ENCODE assay signal across 1 cellular context in genomic region chr12:122730215-122731014, GRCh38.
A peak's percentile ranks its signal among the peaks of the same experiment; 100 is the strongest.
TF ChIP-seq lines count a peak whose summit lies in the region.

HCAR1 (minus strand) TSS chr12:122730844; CDS start chr12:122730339, 505 bp downstream.

TF ChIP-seq in HepG2, 621 proteins besides CTCF, POLR2A, EP300 and RAD21 (continued from another document and continues in another):
- TF ChIP-seq THAP9 (CRISPR knock-in tag; IDR thresholded peaks at IDR 0.05; ENCODE audit: borderline replicate concordance): peak; percentile 24; the same call in 1 of the 2 replicates
- TF ChIP-seq ZNF660 (CRISPR knock-in tag; IDR thresholded peaks at IDR 0.05; ENCODE audit: borderline replicate concordance, low read depth): no peak
- no peak for TF ChIP-seq THAP7 (CRISPR knock-in tag; IDR thresholded peaks at IDR 0.05)
- TF ChIP-seq ZFP91 (CRISPR knock-in tag; IDR thresholded peaks at IDR 0.05; ENCODE audit: borderline replicate concordance): peak; percentile 24; the same call in 1 of the 2 replicates
- TF ChIP-seq HOXA3 (CRISPR knock-in tag; IDR thresholded peaks at IDR 0.05): 0 out of 2 replicates have a peak, but pooled peaks have one; percentile 18
- TF ChIP-seq MYNN (CRISPR knock-in tag; IDR thresholded peaks at IDR 0.05; ENCODE audit: low read depth): no peak
- peak; percentile 94 for TF ChIP-seq PRDM10 (CRISPR knock-in tag; IDR thresholded peaks at IDR 0.05; ENCODE audit: low read depth)
- peak; percentile 33; the same call in 1 of the 2 replicates for TF ChIP-seq HDAC2 (CRISPR knock-in tag; IDR thresholded peaks at IDR 0.05)
- 0 out of 2 replicates have a peak, but pooled peaks have one; percentile 9 for TF ChIP-seq ISL2 (CRISPR knock-in tag; IDR thresholded peaks at IDR 0.05)
- peak; percentile 15 for TF ChIP-seq YY1 (IDR thresholded peaks at IDR 0.05; ENCODE audit: insufficient read depth, insufficient replicate concordance, low read depth, low read length)
- TF ChIP-seq ZNF335 (CRISPR knock-in tag; IDR thresholded peaks at IDR 0.05): 0 out of 2 replicates have a peak, but pooled peaks have one; percentile 31
- TF ChIP-seq, protein P1, sequence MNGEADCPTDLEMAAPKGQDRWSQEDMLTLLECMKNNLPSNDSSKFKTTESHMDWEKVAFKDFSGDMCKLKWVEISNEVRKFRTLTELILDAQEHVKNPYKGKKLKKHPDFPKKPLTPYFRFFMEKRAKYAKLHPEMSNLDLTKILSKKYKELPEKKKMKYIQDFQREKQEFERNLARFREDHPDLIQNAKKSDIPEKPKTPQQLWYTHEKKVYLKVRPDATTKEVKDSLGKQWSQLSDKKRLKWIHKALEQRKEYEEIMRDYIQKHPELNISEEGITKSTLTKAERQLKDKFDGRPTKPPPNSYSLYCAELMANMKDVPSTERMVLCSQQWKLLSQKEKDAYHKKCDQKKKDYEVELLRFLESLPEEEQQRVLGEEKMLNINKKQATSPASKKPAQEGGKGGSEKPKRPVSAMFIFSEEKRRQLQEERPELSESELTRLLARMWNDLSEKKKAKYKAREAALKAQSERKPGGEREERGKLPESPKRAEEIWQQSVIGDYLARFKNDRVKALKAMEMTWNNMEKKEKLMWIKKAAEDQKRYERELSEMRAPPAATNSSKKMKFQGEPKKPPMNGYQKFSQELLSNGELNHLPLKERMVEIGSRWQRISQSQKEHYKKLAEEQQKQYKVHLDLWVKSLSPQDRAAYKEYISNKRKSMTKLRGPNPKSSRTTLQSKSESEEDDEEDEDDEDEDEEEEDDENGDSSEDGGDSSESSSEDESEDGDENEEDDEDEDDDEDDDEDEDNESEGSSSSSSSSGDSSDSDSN (CRISPR knock-in tag; IDR thresholded peaks at IDR 0.05): peak; percentile 32; the same call in 1 of the 2 replicates
- no peak for TF ChIP-seq SMAD9 (CRISPR knock-in tag; IDR thresholded peaks at IDR 0.05)
- peak; percentile 28 for TF ChIP-seq ZNF781 (CRISPR knock-in tag; IDR thresholded peaks at IDR 0.05; ENCODE audit: borderline replicate concordance, not compliant biosample characterization)
- no peak for TF ChIP-seq CAMTA2 (CRISPR knock-in tag; IDR thresholded peaks at IDR 0.05; ENCODE audit: borderline replicate concordance)
- peak; percentile 55; the same call in 1 of the 2 replicates for TF ChIP-seq KDM2A (CRISPR knock-in tag; IDR thresholded peaks at IDR 0.05; ENCODE audit: borderline replicate concordance, low read depth)
- TF ChIP-seq BCL6 (CRISPR knock-in tag; IDR thresholded peaks at IDR 0.05): peak; percentile 62
- TF ChIP-seq MTF2 (CRISPR knock-in tag; IDR thresholded peaks at IDR 0.05; ENCODE audit: borderline replicate concordance): peak; percentile 67; the same call in 1 of the 2 replicates
- TF ChIP-seq ZNF691 (CRISPR knock-in tag; IDR thresholded peaks at IDR 0.05; ENCODE audit: borderline replicate concordance, low read depth): 0 out of 2 replicates have a peak, but pooled peaks have one; percentile 42
- TF ChIP-seq ZNF687 (CRISPR knock-in tag; IDR thresholded peaks at IDR 0.05): peak; percentile 80; the same call in 1 of the 2 replicates
- TF ChIP-seq ZNF430 (CRISPR knock-in tag; IDR thresholded peaks at IDR 0.05): 0 out of 2 replicates have a peak, but pooled peaks have one; percentile 29
- TF ChIP-seq PITX1 (CRISPR knock-in tag; IDR thresholded peaks at IDR 0.05): peak; percentile 41; the same call in 1 of the 2 replicates
- 0 out of 2 replicates have a peak, but pooled peaks have one; percentile 54 for TF ChIP-seq PHF21A (CRISPR knock-in tag; IDR thresholded peaks at IDR 0.05)
- TF ChIP-seq IRF2 (CRISPR knock-in tag; IDR thresholded peaks at IDR 0.05): 0 out of 2 replicates have a peak, but pooled peaks have one; percentile 7
- TF ChIP-seq, protein P2, sequence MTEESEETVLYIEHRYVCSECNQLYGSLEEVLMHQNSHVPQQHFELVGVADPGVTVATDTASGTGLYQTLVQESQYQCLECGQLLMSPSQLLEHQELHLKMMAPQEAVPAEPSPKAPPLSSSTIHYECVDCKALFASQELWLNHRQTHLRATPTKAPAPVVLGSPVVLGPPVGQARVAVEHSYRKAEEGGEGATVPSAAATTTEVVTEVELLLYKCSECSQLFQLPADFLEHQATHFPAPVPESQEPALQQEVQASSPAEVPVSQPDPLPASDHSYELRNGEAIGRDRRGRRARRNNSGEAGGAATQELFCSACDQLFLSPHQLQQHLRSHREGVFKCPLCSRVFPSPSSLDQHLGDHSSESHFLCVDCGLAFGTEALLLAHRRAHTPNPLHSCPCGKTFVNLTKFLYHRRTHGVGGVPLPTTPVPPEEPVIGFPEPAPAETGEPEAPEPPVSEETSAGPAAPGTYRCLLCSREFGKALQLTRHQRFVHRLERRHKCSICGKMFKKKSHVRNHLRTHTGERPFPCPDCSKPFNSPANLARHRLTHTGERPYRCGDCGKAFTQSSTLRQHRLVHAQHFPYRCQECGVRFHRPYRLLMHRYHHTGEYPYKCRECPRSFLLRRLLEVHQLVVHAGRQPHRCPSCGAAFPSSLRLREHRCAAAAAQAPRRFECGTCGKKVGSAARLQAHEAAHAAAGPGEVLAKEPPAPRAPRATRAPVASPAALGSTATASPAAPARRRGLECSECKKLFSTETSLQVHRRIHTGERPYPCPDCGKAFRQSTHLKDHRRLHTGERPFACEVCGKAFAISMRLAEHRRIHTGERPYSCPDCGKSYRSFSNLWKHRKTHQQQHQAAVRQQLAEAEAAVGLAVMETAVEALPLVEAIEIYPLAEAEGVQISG (CRISPR knock-in tag; IDR thresholded peaks at IDR 0.05): peak; percentile 27; the same call in 1 of the 2 replicates
- TF ChIP-seq ZNF512B (CRISPR knock-in tag; IDR thresholded peaks at IDR 0.05; ENCODE audit: borderline replicate concordance): peak; percentile 60; the same call in 1 of the 2 replicates
- 0 out of 2 replicates have a peak, but pooled peaks have one; percentile 16 for TF ChIP-seq ZNF644 (CRISPR knock-in tag; IDR thresholded peaks at IDR 0.05; ENCODE audit: low read depth)
- TF ChIP-seq SOX6 (IDR thresholded peaks at IDR 0.05): no peak
- TF ChIP-seq SOX6 (CRISPR knock-in tag; IDR thresholded peaks at IDR 0.05): 0 out of 2 replicates have a peak, but pooled peaks have one; percentile 19
- TF ChIP-seq KLF16 (CRISPR knock-in tag; IDR thresholded peaks at IDR 0.05): peak in 1 of 2 experiments; percentile 23; a peak in 1 of 4 replicates
- peak; percentile 92; the same call in 1 of the 2 replicates for TF ChIP-seq ZNF205 (CRISPR knock-in tag; IDR thresholded peaks at IDR 0.05)
